In the genomic region with DNA sequence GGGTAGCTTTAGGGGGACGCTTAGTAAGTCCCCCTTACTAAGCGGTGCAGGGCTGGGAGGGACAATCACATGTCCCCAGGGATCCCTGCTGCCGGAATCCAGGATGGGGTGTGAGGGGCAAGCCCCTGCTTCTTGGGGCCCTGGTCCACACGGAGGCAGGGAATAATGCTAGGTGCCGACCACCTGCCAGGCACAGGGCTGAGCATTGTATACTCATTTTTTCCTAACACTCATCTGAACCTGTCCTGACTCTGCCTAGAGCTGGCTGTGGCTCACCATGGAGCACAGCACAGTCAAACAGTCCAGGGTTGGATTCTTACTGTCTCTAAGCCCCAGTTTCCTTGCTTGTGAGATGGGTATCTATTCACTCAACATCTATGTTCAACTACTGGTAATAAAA, we compare ENCODE assay signal across 8 cellular contexts. TPM values are rescaled to one million over a fixed set of nuclear protein-coding genes. Genes with fewer than 3 reads are reported as not detected.
DNase-seq lines count a peak whose midpoint lies in the region; ATAC-seq and TF ChIP-seq lines count a peak whose summit lies in the region.

No MANE protein-coding gene starts in this region.

- H2AFZ ChIP-seq in PC-9 (no peak overlapping the region), neuronal stem cell (ENCODE audit: low read length) (no peak overlapping the region)

- H2AK5ac ChIP-seq in neuronal stem cell (ENCODE audit: low read depth, low read length), result peak overlapping the region; percentile 2

- no peak for DNase-seq in A673 (ENCODE audit: low spot score)
- no peak for DNase-seq in PC-9
- DNase-seq in coronary artery (ENCODE audit: low spot score), result no peak
- DNase-seq in neuronal stem cell (ENCODE audit: low spot score), result no peak
- no peak for DNase-seq in amniotic stem cell (lab: John Stamatoyannopoulos, UW)
- no peak for DNase-seq in NCI-H1436 treated with DMSO at 0.1 percent for 48 hours (lab: John Stamatoyannopoulos, UW)

- CTCF ChIA-PET in A673 (lab: Charles Lee) (interaction anchor here (0.8 kb wide), 1 partner anchor 11 kb away, joined by 3 read pairs; the partner anchor contains the start of gene ZNRD2), PC-9 (lab: Charles Lee) (interaction anchor here (0.6 to 2.2 kb wide), 2 partner anchors 11 to 443 kb away, joined by 8 to 11 read pairs; partner anchors contain the start of genes BANF1, EIF1AD and ZNRD2)

- no peaks in the 10 kb centered on the region for H3K36me3 ChIP-seq in A673 (ENCODE audit: insufficient read depth, low read length, poor library complexity, severe bottlenecking)
- no peaks in the 10 kb centered on the region for H3K36me3 ChIP-seq in PC-9 (ENCODE audit: low read depth)
- H3K36me3 ChIP-seq in neuronal stem cell (replicated peaks in 1 of 2; ENCODE audit: control insufficient read depth in 2 of 2, insufficient read depth in 2 of 2, low read length in 2 of 2), result no peaks in the 10 kb centered on the region

- peak overlapping the region; percentile 70 for H2BK15ac ChIP-seq in neuronal stem cell (ENCODE audit: low read length)

- no CpG with 5 or more reads among the region's 5 CpGs for WGBS in neuronal stem cell (ENCODE audit: extremely low coverage in 2 of 2, insufficient read length in 2 of 2, insufficient replicate concordance in 1 of 2), 2 donors

- no peaks in the 10 kb centered on the region for H3K9me2 ChIP-seq in PC-9 (ENCODE audit: insufficient read depth)

- H3K27ac ChIP-seq in A673 (ENCODE audit: low read depth, low read length, poor library complexity, severe bottlenecking), result peak overlapping the region; percentile 87
- peak overlapping the region; percentile 69 for H3K27ac ChIP-seq in PC-9
- H3K27ac ChIP-seq in coronary artery, result peak overlapping the region; percentile 97 to 99
- no peak overlapping the region for H3K27ac ChIP-seq in neuronal stem cell (replicated peaks; ENCODE audit: low read length)

- peak overlapping the region; percentile 64 for H2BK12ac ChIP-seq in neuronal stem cell (ENCODE audit: low read length)

- peak overlapping the region; percentile 25 for H3K18ac ChIP-seq in neuronal stem cell (ENCODE audit: low read length)

- H3K9ac ChIP-seq in neuronal stem cell (ENCODE audit: low read depth, low read length, poor library complexity), result no peak overlapping the region

- no peak for ATAC-seq in GM19035 (IDR thresholded peaks at IDR 0.05; ENCODE audit: unreplicated experiment)
- ATAC-seq in HG03460 (IDR thresholded peaks at IDR 0.05; ENCODE audit: unreplicated experiment), result no peak

- H3K27me3 ChIP-seq in A673 (replicated peaks; ENCODE audit: insufficient read depth, low read depth, low read length, poor library complexity) (no peaks in the 10 kb centered on the region), PC-9 (ENCODE audit: insufficient read depth, low read depth) (no peaks in the 10 kb centered on the region), neuronal stem cell (ENCODE audit: control insufficient read depth in 3 of 3, insufficient read depth in 3 of 3, low read depth in 1 of 3, low read length in 3 of 3) (peaks cover 0 to 6% (median 0%) of the 10 kb centered on the region in 3 experiments)

- POLR2A ChIA-PET in A673 (lab: Charles Lee; ENCODE audit: low non-redundant PET) (interaction anchor here (0.7 to 0.9 kb wide), 2 partner anchors 32 to 55 kb away, joined by 3 to 4 read pairs; no protein-coding TSS in a partner anchor), PC-9 (lab: Charles Lee; ENCODE audit: unreplicated experiment) (interaction anchor here (0.6 to 1.8 kb wide), 12 partner anchors 11 to 815 kb away, joined by 3 to 43 read pairs (median 4); partner anchors contain the start of genes MALAT1, RASGRP2 and ZNRD2)

- peaks cover 33% of the 10 kb centered on the region for H3K79me2 ChIP-seq in PC-9 (ENCODE audit: low read depth)

- H4K20me1 ChIP-seq in PC-9 (ENCODE audit: insufficient read depth), result no peaks in the 10 kb centered on the region

- H3K79me1 ChIP-seq in neuronal stem cell (ENCODE audit: low read depth, low read length), result no peaks in the 10 kb centered on the region

- no peak overlapping the region for H4K8ac ChIP-seq in neuronal stem cell (ENCODE audit: low read depth, low read length)

- intact Hi-C loops in A673 (cut with micrococcal nuclease; ENCODE audit: unreplicated experiment), result no loop called here
- intact Hi-C loops in PC-9 (cut with micrococcal nuclease; ENCODE audit: unreplicated experiment), result loop anchor here (5.0 kb wide), 3 partner anchors 137 to 453 kb away; partner anchors contain the start of genes C11orf68, CST6, DRAP1 and NEAT1

- peaks cover 62% of the 10 kb centered on the region for H3F3A ChIP-seq in PC-9 (ENCODE audit: insufficient read depth, low read depth)

- no peak overlapping the region for H2BK120ac ChIP-seq in neuronal stem cell (ENCODE audit: low read depth, low read length)

- no peak for TF ChIP-seq CTCF in A673 (conservative IDR thresholded peaks at IDR 0.05; ENCODE audit: low read depth, low read length)
- TF ChIP-seq CTCF in PC-9 (conservative IDR thresholded peaks at IDR 0.05), result no peak
- no peak for TF ChIP-seq CTCF in coronary artery (IDR thresholded peaks at IDR 0.05)

- H3K23ac ChIP-seq in neuronal stem cell (ENCODE audit: low read depth, low read length, poor library complexity), result no peak overlapping the region

- H3K9me3 ChIP-seq in A673 (ENCODE audit: low read depth, low read length, poor library complexity, severe bottlenecking), result no peaks in the 10 kb centered on the region
- no peaks in the 10 kb centered on the region for H3K9me3 ChIP-seq in PC-9 (ENCODE audit: insufficient read depth, low read depth)
- H3K9me3 ChIP-seq in neuronal stem cell (replicated peaks in 1 of 2; ENCODE audit: control insufficient read depth in 2 of 2, insufficient read depth in 1 of 2, low read depth in 1 of 2, low read length in 2 of 2), result no peaks in the 10 kb centered on the region

- H3K4me1 ChIP-seq in A673 (ENCODE audit: insufficient read depth, low read length, poor library complexity, severe bottlenecking), result peaks cover 41% of the 10 kb centered on the region
- H3K4me1 ChIP-seq in PC-9 (replicated peaks; ENCODE audit: insufficient read depth), result peaks cover 58% of the 10 kb centered on the region
- peaks cover 32 to 45% of the 10 kb centered on the region in 2 donors for H3K4me1 ChIP-seq in neuronal stem cell (ENCODE audit: control insufficient read depth in 2 of 2, insufficient read depth in 1 of 2, low read depth in 1 of 2, low read length in 2 of 2)

- no peak overlapping the region for H4K91ac ChIP-seq in neuronal stem cell (ENCODE audit: low read depth, low read length, poor library complexity)

- no peak overlapping the region for H3K14ac ChIP-seq in neuronal stem cell (ENCODE audit: low read length)

- BruUV-seq in A673 (replicated peaks; lab: Mats Ljungman, UMichigan) (no TSS peak), PC-9 (replicated peaks; lab: Mats Ljungman, UMichigan) (no TSS peak)

- no peak overlapping the region for H3K4ac ChIP-seq in neuronal stem cell (ENCODE audit: low read length)

- no peak overlapping the region for H2BK5ac ChIP-seq in neuronal stem cell (ENCODE audit: low read length)

- H3K4me2 ChIP-seq in PC-9 (peak overlapping the region; percentile 86), neuronal stem cell (ENCODE audit: insufficient read depth, low read length, poor library complexity, severe bottlenecking) (no peak overlapping the region)

- peak overlapping the region; percentile 59 for H3K4me3 ChIP-seq in A673 (ENCODE audit: low read depth, low read length, poor library complexity, severe bottlenecking)
- H3K4me3 ChIP-seq in PC-9, result peak overlapping the region; percentile 77; the same call in 1 of the 2 replicates
- H3K4me3 ChIP-seq in coronary artery, result peak overlapping the region; percentile 82
- peak overlapping the region in 1 of 2 donors; percentile 64 for H3K4me3 ChIP-seq in neuronal stem cell (ENCODE audit: low read length in 2 of 2)

RNA-seq across cellular contexts. Expression of gene LTBP3, which starts 1.4 kb away (rescaled TPM):
- total RNA-seq in A673 (2021) (92.1 and 123 TPM in 2 replicates), PC-9 (2021) (455 and 553 TPM in 2 replicates)
- polyA plus RNA-seq in neuronal stem cell (2013, experiment 1 of 2), result 8.7 TPM
- 8.6 TPM for polyA plus RNA-seq in neuronal stem cell (2013, experiment 2 of 2)

RNA-seq across cellular contexts. Expression of gene ZNRD2, which starts 10.7 kb away (rescaled TPM):
- total RNA-seq in A673 (2021), result 95.4 and 98.9 TPM in 2 replicates
- 51.4 and 53.5 TPM in 2 replicates for total RNA-seq in PC-9 (2021)
- 53.3 TPM for polyA plus RNA-seq in neuronal stem cell (2013, experiment 1 of 2)
- polyA plus RNA-seq in neuronal stem cell (2013, experiment 2 of 2), result 50.3 TPM

RNA-seq across cellular contexts. Expression of gene FAM89B, which starts 12.8 kb away (rescaled TPM):
- total RNA-seq in A673 (2021), result 79.8 and 88.3 TPM in 2 replicates
- total RNA-seq in PC-9 (2021), result 51.7 and 53.3 TPM in 2 replicates
- polyA plus RNA-seq in neuronal stem cell (2013, experiment 1 of 2), result 50.9 TPM
- polyA plus RNA-seq in neuronal stem cell (2013, experiment 2 of 2), result 50.0 TPM

RNA-seq across cellular contexts. Expression of gene EHBP1L1, which starts 16.3 kb away (rescaled TPM):
- total RNA-seq in A673 (2021), result 29.5 and 40.9 TPM in 2 replicates
- 123 and 170 TPM in 2 replicates for total RNA-seq in PC-9 (2021)
- polyA plus RNA-seq in neuronal stem cell (2013, experiment 1 of 2), result 7.3 TPM
- polyA plus RNA-seq in neuronal stem cell (2013, experiment 2 of 2), result 6.4 TPM

RNA-seq across cellular contexts. Expression of gene SCYL1, which starts 34.7 kb away (rescaled TPM):
- total RNA-seq in A673 (2021) (90.6 and 95.7 TPM in 2 replicates), PC-9 (2021) (106 and 135 TPM in 2 replicates)
- polyA plus RNA-seq in neuronal stem cell (2013, experiment 1 of 2), result 43.8 TPM
- 47.1 TPM for polyA plus RNA-seq in neuronal stem cell (2013, experiment 2 of 2)
